Comparison of ENCODE assay signal across 8 cellular contexts in genomic region chr14:57182760-57183503, GRCh38.
DNase-seq lines count a peak whose midpoint lies in the region; ATAC-seq and TF ChIP-seq lines count a peak whose summit lies in the region.
"Had no signal": no experiment of that assay in that cellular context is flagged by ENCODE, and none has a peak within 500 bp of the region (broad histone marks: within the 10 kb centered on the region; RNA-seq: fewer than 3 reads in every experiment).

No MANE protein-coding gene starts in this region.

- H3K36me3 Mint-ChIP-seq in nephron progenitor cell (ENCODE audit: low read depth) = no peaks in the 10 kb centered on the region

- H3K4me3 Mint-ChIP-seq in nephron progenitor cell = no peak overlapping the region

- DNase-seq in GM12864 (ENCODE audit: low read depth) (no peak), NCI-H1092 (lab: John Stamatoyannopoulos, UW) (peak; percentile 34), amniotic epithelial cell (ENCODE audit: low read depth) (peak; percentile 5), nephron progenitor cell (peak; percentile 26), superior temporal gyrus (ENCODE audit: extremely low spot score) (no peak)
- DNase-seq in activated CD4-positive, alpha-beta T cell treated with anti-CD3 and anti-CD28 coated beads, Interleukin-2, amount 50 U/mL, for 1 hour = no peak

- H3K4me1 Mint-ChIP-seq in nephron progenitor cell = no peaks in the 10 kb centered on the region

- H3K27ac Mint-ChIP-seq in nephron progenitor cell = no peak overlapping the region

- no peaks in the 10 kb centered on the region for H3K9me3 Mint-ChIP-seq in nephron progenitor cell

- peaks cover 8% of the 10 kb centered on the region for H3K27me3 Mint-ChIP-seq in nephron progenitor cell (ENCODE audit: low read depth, poor library complexity)

- TF ChIP-seq CTCF in GM12864 (IDR thresholded peaks at IDR 0.05; ENCODE audit: low read depth, low read length, missing control alignments) = peak; percentile 46
- peak; percentile 57 for TF ChIP-seq CTCF in nephron progenitor cell (IDR thresholded peaks at IDR 0.05)

- H3K4me3 ChIP-seq in GM12864 (ENCODE audit: low read depth, low read length) = no peak overlapping the region
- H3K4me3 ChIP-seq: body of pancreas had no signal

- ATAC-seq in GM19328 (IDR thresholded peaks at IDR 0.05; ENCODE audit: unreplicated experiment) = no peak
- ATAC-seq: body of pancreas had no signal

Comparison
In these comparisons a context has a peak if more than half of its experiments do, and no peak if none do; other contexts are left out.
1. DNase-seq: peak in NCI-H1092 (single experiment), amniotic epithelial cell (single experiment) and nephron progenitor cell (single experiment); none in GM12864 (single experiment), superior temporal gyrus (single experiment) and activated CD4-positive, alpha-beta T cell treated with anti-CD3 and anti-CD28 coated beads, Interleukin-2, amount 50 U/mL, for 1 hour (single experiment).